1 cellular context compared by ENCODE assay signal in the genomic region with DNA sequence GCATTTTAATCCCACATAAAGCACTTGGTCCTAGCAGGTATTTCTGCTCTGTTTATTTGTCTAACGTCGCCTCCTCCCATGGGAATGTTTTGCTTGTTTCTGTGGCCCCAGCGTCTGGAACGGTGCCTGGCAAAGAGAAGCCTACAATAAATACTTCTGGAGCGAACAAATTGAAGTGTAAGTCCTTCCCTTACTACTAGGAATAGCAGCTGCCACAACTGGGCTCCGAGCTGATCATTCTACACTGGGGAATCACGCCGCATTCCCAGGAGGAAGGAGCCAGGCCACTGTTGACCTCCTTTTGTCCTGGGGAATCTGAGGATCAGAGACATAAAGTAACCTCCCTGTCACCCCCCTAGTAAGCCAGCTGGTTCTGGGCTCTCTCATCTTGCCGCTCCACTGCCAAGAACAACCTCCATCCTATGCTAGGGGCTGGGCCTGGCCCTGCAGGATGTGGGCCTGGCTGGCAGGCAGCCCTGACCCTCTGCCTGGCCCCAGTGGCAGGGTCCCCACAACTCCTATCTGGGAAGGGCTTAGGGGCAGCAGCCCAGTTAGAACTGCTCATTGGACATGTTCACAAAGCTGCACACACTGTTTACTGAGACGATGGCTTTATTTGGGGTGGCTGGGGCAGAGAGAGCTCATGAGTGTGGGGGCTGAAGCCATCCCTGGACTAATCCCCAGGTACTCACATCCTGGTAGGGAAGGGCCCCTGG.
TF ChIP-seq lines count a peak whose summit lies in the region.

No MANE protein-coding gene starts in this region.

TF ChIP-seq in GM23338, 12 proteins besides CTCF, POLR2A, EP300 and RAD21:
- no peak for TF ChIP-seq ZNF462 (CRISPR knock-in tag; IDR thresholded peaks at IDR 0.05)
- TF ChIP-seq REST (IDR thresholded peaks at IDR 0.05; ENCODE audit: unreplicated experiment), result no peak
- TF ChIP-seq NANOG (IDR thresholded peaks at IDR 0.05; ENCODE audit: borderline replicate concordance), result no peak
- no peak for TF ChIP-seq ZNF331 (CRISPR knock-in tag; IDR thresholded peaks at IDR 0.05; ENCODE audit: low read depth)
- TF ChIP-seq EZH2 (IDR thresholded peaks at IDR 0.05; ENCODE audit: low read depth, unreplicated experiment), result no peak
- TF ChIP-seq EZH2phosphoT487 (IDR thresholded peaks at IDR 0.05; ENCODE audit: unreplicated experiment), result no peak
- no peak for TF ChIP-seq ZNF114 (CRISPR knock-in tag; IDR thresholded peaks at IDR 0.05)
- TF ChIP-seq STAT1 (IDR thresholded peaks at IDR 0.05; ENCODE audit: unreplicated experiment), result no peak
- no peak for TF ChIP-seq ETS1 (IDR thresholded peaks at IDR 0.05)
- TF ChIP-seq CREB1 (CRISPR knock-in tag; IDR thresholded peaks at IDR 0.05; ENCODE audit: low read depth), result no peak
- TF ChIP-seq JUNB (IDR thresholded peaks at IDR 0.05; ENCODE audit: unreplicated experiment), result no peak
- TF ChIP-seq POLR2AphosphoS5 (IDR thresholded peaks at IDR 0.05; ENCODE audit: low read depth), result no peak
TF ChIP-seq in GM23338: peak in this region for 0.
